In the genomic region with DNA sequence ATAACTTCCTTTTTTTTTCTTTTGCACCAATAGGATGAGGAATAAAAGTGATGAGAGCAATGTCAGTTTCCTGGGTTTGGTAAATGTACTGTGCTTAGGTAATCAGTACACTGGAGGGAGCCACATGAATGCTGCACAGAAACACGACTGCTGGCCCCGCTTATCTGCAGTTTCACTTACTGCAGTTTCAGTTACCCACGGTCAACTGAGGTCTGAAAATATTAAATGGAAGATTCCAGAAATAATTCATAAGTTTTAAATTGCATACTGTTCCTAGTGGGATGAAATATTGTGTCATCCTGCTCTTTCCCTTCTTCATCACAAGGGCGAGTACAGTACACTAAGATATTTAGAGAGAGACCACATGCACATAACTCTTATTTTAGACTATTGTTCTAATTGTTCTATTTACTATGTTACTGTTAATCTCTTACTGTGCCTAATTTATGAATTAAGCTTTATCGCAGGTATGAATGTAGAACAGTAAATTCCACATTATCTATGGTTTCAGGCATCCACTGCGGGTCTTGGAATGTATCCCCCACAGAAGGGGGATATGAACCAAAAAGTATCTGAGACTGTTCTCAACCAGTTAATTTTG, we compare ENCODE assay signal across 8 cellular contexts. TPM values are rescaled to one million over a fixed set of nuclear protein-coding genes. Genes with fewer than 3 reads are reported as not detected.
DNase-seq lines count a peak whose midpoint lies in the region; ATAC-seq and TF ChIP-seq lines count a peak whose summit lies in the region.

No MANE protein-coding gene starts in this region.

- ATAC-seq in SK-N-SH treated with all-trans-retinoic acid at 6 μM for 48 hours (peak; percentile 44), HG03520 (IDR thresholded peaks at IDR 0.05; ENCODE audit: unreplicated experiment) (no peak)

- WGBS in GM23248 (ENCODE audit: low coverage in 1 of 2, low lambda C conversion rate in 2 of 2, missing lambda C conversion rate in 2 of 2), 2 experiments: 14 to 16% methylated on average over 6 of the region's 6 CpGs

- peaks cover 5% of the 10 kb centered on the region; the same call in 1 of the 2 replicates for H3F3A ChIP-seq in GM23248 (ENCODE audit: insufficient read depth)

- peak overlapping the region; percentile 90 for H3K27ac Mint-ChIP-seq in progenitor cell of endocrine pancreas

- H3K27ac ChIP-seq in A673 (ENCODE audit: low read depth, low read length, poor library complexity, severe bottlenecking) (peak overlapping the region; percentile 58), GM23248 (peak overlapping the region; percentile 37), fibroblast of lung (ENCODE audit: insufficient read depth, low read length) (peak overlapping the region; percentile 27)

- peaks cover 9% of the 10 kb centered on the region for H3K36me3 Mint-ChIP-seq in progenitor cell of endocrine pancreas (ENCODE audit: insufficient read depth)

- no peaks in the 10 kb centered on the region for H3K9me2 ChIP-seq in GM23248 (ENCODE audit: insufficient read depth)

- H3K4me3 Mint-ChIP-seq in progenitor cell of endocrine pancreas (ENCODE audit: low read depth): peak overlapping the region; percentile 20

- CTCF ChIA-PET in A673 (lab: Charles Lee) (interaction anchor here (0.6 kb wide), 1 partner anchor 75 kb away, joined by 6 read pairs; no protein-coding TSS in a partner anchor), HEK293T (lab: Yijun Ruan, JAX) (interaction anchor here (0.6 to 1.0 kb wide), 3 partner anchors 8 to 133 kb away, joined by 3 read pairs; no protein-coding TSS in a partner anchor)

- DNase-seq in A673 (ENCODE audit: low spot score): peak; percentile 33
- peak; percentile 58 for DNase-seq in GM23248
- peak; percentile 27 to 62 for DNase-seq in fibroblast of lung (ENCODE audit: low read depth in 2 of 2)
- DNase-seq in progenitor cell of endocrine pancreas (ENCODE audit: low spot score, unreplicated experiment): no peak
- no peak for DNase-seq in NCI-H1048 (lab: John Stamatoyannopoulos, UW)
- DNase-seq in HEK293T (ENCODE audit: extremely low spot score): no peak

- POLR2A ChIA-PET in A673 (lab: Charles Lee; ENCODE audit: low non-redundant PET) (no interaction called here), HEK293T (lab: Yijun Ruan, JAX) (interaction anchor here (1.6 kb wide), 1 partner anchor 8 kb away, joined by 4 read pairs; no protein-coding TSS in a partner anchor)

- in situ Hi-C loops in GM23248 (cut with MboI): no loop called here

- H3K9me3 ChIP-seq in A673 (ENCODE audit: low read depth, low read length, poor library complexity, severe bottlenecking): no peaks in the 10 kb centered on the region
- H3K9me3 ChIP-seq in GM23248 (ENCODE audit: low read depth): no peaks in the 10 kb centered on the region
- H3K9me3 ChIP-seq in fibroblast of lung (ENCODE audit: control insufficient read depth, insufficient read depth, low read depth, low read length): no peaks in the 10 kb centered on the region

- H3K4me3 ChIP-seq in A673 (ENCODE audit: low read depth, low read length, poor library complexity, severe bottlenecking) (peak overlapping the region; percentile 29), GM23248 (peak overlapping the region; percentile 70), fibroblast of lung (replicated peaks in 1 of 4; ENCODE audit: control extremely low read depth in 1 of 4, insufficient read depth in 1 of 4, low read depth in 3 of 4, low read length in 4 of 4) (peak overlapping the region in 2 of 4 experiments; percentile 38 to 49)

- intact Hi-C loops in A673 (cut with micrococcal nuclease; ENCODE audit: unreplicated experiment): no loop called here

- no peaks in the 10 kb centered on the region for H3K79me2 ChIP-seq in GM23248 (ENCODE audit: insufficient read depth)
- H3K79me2 ChIP-seq in fibroblast of lung (ENCODE audit: control insufficient read depth, insufficient read depth, low read length): no peaks in the 10 kb centered on the region

- H3K36me3 ChIP-seq in A673 (ENCODE audit: insufficient read depth, low read length, poor library complexity, severe bottlenecking) (peaks cover 3% of the 10 kb centered on the region), GM23248 (ENCODE audit: low read depth) (no peaks in the 10 kb centered on the region), fibroblast of lung (ENCODE audit: control insufficient read depth, insufficient read depth, low read length) (peaks cover 5% of the 10 kb centered on the region)

- TF ChIP-seq CTCF in A673 (conservative IDR thresholded peaks at IDR 0.05; ENCODE audit: low read depth, low read length): peak; percentile 23; the same call in 1 of the 2 replicates
- peak; percentile 9 to 41 for TF ChIP-seq CTCF in fibroblast of lung (conservative IDR thresholded peaks at IDR 0.05 in 1 of 2, IDR thresholded peaks at IDR 0.05 in 1 of 2; ENCODE audit: low read depth in 1 of 2, low read length in 2 of 2)
- TF ChIP-seq CTCF in progenitor cell of endocrine pancreas (IDR thresholded peaks at IDR 0.05; ENCODE audit: unreplicated experiment): peak; percentile 14

- H3K4me1 ChIP-seq in A673 (ENCODE audit: insufficient read depth, low read length, poor library complexity, severe bottlenecking) (peaks cover 14% of the 10 kb centered on the region), GM23248 (ENCODE audit: insufficient read depth) (peaks cover 14% of the 10 kb centered on the region; the same call in 1 of the 2 replicates), fibroblast of lung (ENCODE audit: control insufficient read depth, extremely low read depth, insufficient read depth, low read length) (peaks cover 3% of the 10 kb centered on the region)

- H3K27me3 ChIP-seq in A673 (replicated peaks; ENCODE audit: insufficient read depth, low read depth, low read length, poor library complexity) (no peaks in the 10 kb centered on the region), GM23248 (replicated peaks; ENCODE audit: insufficient read depth) (no peaks in the 10 kb centered on the region), fibroblast of lung (ENCODE audit: control insufficient read depth, insufficient read depth, low read length) (no peaks in the 10 kb centered on the region)

- peak overlapping the region; percentile 76 for H3K4me2 ChIP-seq in GM23248 (ENCODE audit: unreplicated experiment)
- H3K4me2 ChIP-seq in fibroblast of lung (ENCODE audit: extremely low read depth, insufficient read depth, low read length): peak overlapping the region; percentile 83

- no peaks in the 10 kb centered on the region for H3K27me3 Mint-ChIP-seq in progenitor cell of endocrine pancreas

- no peaks in the 10 kb centered on the region for H3K9me3 Mint-ChIP-seq in progenitor cell of endocrine pancreas (ENCODE audit: low read depth)

- H3K4me1 Mint-ChIP-seq in progenitor cell of endocrine pancreas (ENCODE audit: low read depth): peaks cover 9% of the 10 kb centered on the region

- peak overlapping the region; percentile 41 for H3K9ac ChIP-seq in GM23248
- H3K9ac ChIP-seq in fibroblast of lung (ENCODE audit: insufficient read depth, low read length): no peak overlapping the region

- H2AFZ ChIP-seq in GM23248: peak overlapping the region; percentile 78
- peak overlapping the region; percentile 35 for H2AFZ ChIP-seq in fibroblast of lung (ENCODE audit: low read length)

- TSS peak; percentile 36 for BruUV-seq in A673 (replicated peaks; lab: Mats Ljungman, UMichigan)

- H4K20me1 ChIP-seq in GM23248 (ENCODE audit: insufficient read depth): no peaks in the 10 kb centered on the region
- H4K20me1 ChIP-seq in fibroblast of lung (ENCODE audit: control insufficient read depth, extremely low read depth, insufficient read depth, low read length): no peaks in the 10 kb centered on the region

TF ChIP-seq in HEK293T, 16 proteins besides CTCF, POLR2A, EP300 and RAD21 (continues in another document):
- no peak for TF ChIP-seq ARNT (IDR thresholded peaks at IDR 0.05)
- TF ChIP-seq LEF1 (IDR thresholded peaks at IDR 0.05; ENCODE audit: borderline replicate concordance): no peak
- TF ChIP-seq TARDBP (IDR thresholded peaks at IDR 0.05): no peak
- no peak for TF ChIP-seq HDGF (IDR thresholded peaks at IDR 0.05; ENCODE audit: borderline replicate concordance)
- TF ChIP-seq, protein P1, sequence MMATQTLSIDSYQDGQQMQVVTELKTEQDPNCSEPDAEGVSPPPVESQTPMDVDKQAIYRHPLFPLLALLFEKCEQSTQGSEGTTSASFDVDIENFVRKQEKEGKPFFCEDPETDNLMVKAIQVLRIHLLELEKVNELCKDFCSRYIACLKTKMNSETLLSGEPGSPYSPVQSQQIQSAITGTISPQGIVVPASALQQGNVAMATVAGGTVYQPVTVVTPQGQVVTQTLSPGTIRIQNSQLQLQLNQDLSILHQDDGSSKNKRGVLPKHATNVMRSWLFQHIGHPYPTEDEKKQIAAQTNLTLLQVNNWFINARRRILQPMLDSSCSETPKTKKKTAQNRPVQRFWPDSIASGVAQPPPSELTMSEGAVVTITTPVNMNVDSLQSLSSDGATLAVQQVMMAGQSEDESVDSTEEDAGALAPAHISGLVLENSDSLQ (IDR thresholded peaks at IDR 0.05): no peak
- no peak for TF ChIP-seq NFRKB (IDR thresholded peaks at IDR 0.05)
- TF ChIP-seq BHLHE40 (IDR thresholded peaks at IDR 0.05; ENCODE audit: borderline replicate concordance): no peak
- TF ChIP-seq FOXM1 (IDR thresholded peaks at IDR 0.05; ENCODE audit: borderline replicate concordance): no peak
- TF ChIP-seq SUZ12 (IDR thresholded peaks at IDR 0.05): no peak

RNA-seq across cellular contexts. Expression of a gene that starts 6.4 kb away (rescaled TPM):
- total RNA-seq in A673 (2021): 295 and 324 TPM in 2 replicates
- 8.3 and 8.8 TPM in 2 replicates for total RNA-seq in GM23248 (2014; rRNA removed; shearing (Covaris generic))
- 8.6 and 12.6 TPM in 2 replicates for polyA plus RNA-seq in GM23248 (2016; fragmentation: Nextera tagmentation; extraction: Ambion mirVana)
- 320 and 387 TPM in 2 replicates for total RNA-seq in fibroblast of lung
- polyA plus RNA-seq in fibroblast of lung: 93.2 and 128 TPM in 2 replicates
- 160 and 278 TPM in 2 replicates for polyA plus RNA-seq in fibroblast of lung (2012)
- polyA minus RNA-seq in fibroblast of lung (ENCODE audit: low replicate concordance): 166 and 363 TPM in 2 replicates
- 69.5 and 72.5 TPM in 2 replicates for total RNA-seq in progenitor cell of endocrine pancreas

RNA-seq across cellular contexts. Expression of a gene that starts 23.4 kb away (rescaled TPM):
- 54.2 and 67.9 TPM in 2 replicates for total RNA-seq in A673 (2021)
- total RNA-seq in GM23248 (2014; rRNA removed; shearing (Covaris generic)): 52.0 and 52.4 TPM in 2 replicates
- polyA plus RNA-seq in GM23248 (2016; fragmentation: Nextera tagmentation; extraction: Ambion mirVana): 44.8 and 46.2 TPM in 2 replicates
- 36.2 and 46.6 TPM in 2 replicates for total RNA-seq in fibroblast of lung
- 39.9 and 61.7 TPM in 2 replicates for polyA plus RNA-seq in fibroblast of lung
- 39.8 and 57.6 TPM in 2 replicates for polyA plus RNA-seq in fibroblast of lung (2012)
- polyA minus RNA-seq in fibroblast of lung (ENCODE audit: low replicate concordance): 50.1 and 68.5 TPM in 2 replicates
- total RNA-seq in progenitor cell of endocrine pancreas: 59.0 and 66.3 TPM in 2 replicates

RNA-seq across cellular contexts. Expression of a gene that starts 37.8 kb away (rescaled TPM):
- total RNA-seq in A673 (2021) (3.8 and 6.3 TPM in 2 replicates), fibroblast of lung (32.4 and 45.2 TPM in 2 replicates), progenitor cell of endocrine pancreas (0.67 and 2.0 TPM in 2 replicates)
- 12.2 and 14.4 TPM in 2 replicates for total RNA-seq in GM23248 (2014; rRNA removed; shearing (Covaris generic))
- polyA plus RNA-seq in GM23248 (2016; fragmentation: Nextera tagmentation; extraction: Ambion mirVana) (5.7 and 6.1 TPM in 2 replicates), fibroblast of lung (15.0 and 15.7 TPM in 2 replicates)
- polyA plus RNA-seq in fibroblast of lung (2012): 25.1 and 27.7 TPM in 2 replicates
- polyA minus RNA-seq in fibroblast of lung (ENCODE audit: low replicate concordance): 24.6 and 29.0 TPM in 2 replicates

Comparison
In these comparisons a context has a peak if more than half of its experiments do, and no peak if none do; other contexts are left out.
1. DNase-seq: peak in A673 (single experiment), GM23248 (single experiment) and fibroblast of lung (2 of 2); none in progenitor cell of endocrine pancreas (single experiment), NCI-H1048 (single experiment) and HEK293T (single experiment).
2. Peak in every context shown above with its lines, with median percentiles within 50 percentile points of each other: H3K27ac ChIP-seq and CTCF ChIP-seq.